28 cellular contexts compared by ENCODE assay signal in genomic region chr14:33796356-33796755, GRCh38.
DNase-seq lines count a peak whose midpoint lies in the region; ATAC-seq and TF ChIP-seq lines count a peak whose summit lies in the region.
"Had no signal": no experiment of that assay in that cellular context is flagged by ENCODE, and none has a peak within 500 bp of the region (broad histone marks: within the 10 kb centered on the region; RNA-seq: fewer than 3 reads in every experiment).

No MANE protein-coding gene starts in this region.

- no peaks in the 10 kb centered on the region for H3K27me3 ChIP-seq in mesendoderm (ENCODE audit: insufficient read depth, low read length, poor library complexity)
- H3K27me3 ChIP-seq: Peyer's patch, testis had no signal

- H3K4me3 Mint-ChIP-seq in activated naive CD8-positive, alpha-beta T cell treated with anti-CD3 and anti-CD28 coated beads for 36 hours, result no peak overlapping the region
- H3K4me3 Mint-ChIP-seq: activated CD4-positive, alpha-beta memory T cell treated with anti-CD3 and anti-CD28 coated beads, Interleukin-2, amount 10 ng/mL, durations not matched to agents 7 days and 5 days; activated naive CD4-positive, alpha-beta T cell treated with anti-CD3 and anti-CD28 coated beads, Interleukin-2, amount 50 U/mL, for 24 hours; activated T-helper 17 cell treated with anti-CD3 and anti-CD28 coated beads, Interleukin-2, amount 50 U/mL, for 72 hours; CD4-positive, alpha-beta memory T cell; T-cell had no signal

- no peak for ATAC-seq in HG02678 (IDR thresholded peaks at IDR 0.05; ENCODE audit: unreplicated experiment)
- ATAC-seq: activated CD4-positive, CD25-positive, alpha-beta regulatory T cell treated with anti-CD3 and anti-CD28 coated beads, Interleukin-2, amount 50 U/mL, for 24 hours; activated T-helper 17 cell treated with anti-CD3 and anti-CD28 coated beads, Interleukin-2, amount 50 U/mL, for 72 hours; T-cell had no signal

- peaks cover 8% of the 10 kb centered on the region for H3K4me1 Mint-ChIP-seq in activated naive CD8-positive, alpha-beta T cell treated with anti-CD3 and anti-CD28 coated beads for 36 hours

- no peak overlapping the region for H2BK15ac ChIP-seq in mesendoderm (replicated peaks; ENCODE audit: low read depth)

- no peak overlapping the region for H3K27ac Mint-ChIP-seq in activated naive CD8-positive, alpha-beta T cell treated with anti-CD3 and anti-CD28 coated beads for 36 hours
- H3K27ac Mint-ChIP-seq: activated CD4-positive, alpha-beta memory T cell treated with anti-CD3 and anti-CD28 coated beads, Interleukin-2, amount 10 ng/mL, durations not matched to agents 7 days and 5 days; activated naive CD4-positive, alpha-beta T cell treated with anti-CD3 and anti-CD28 coated beads, Interleukin-2, amount 50 U/mL, for 24 hours; activated T-helper 17 cell treated with anti-CD3 and anti-CD28 coated beads, Interleukin-2, amount 50 U/mL, for 72 hours; T-cell had no signal

- no peak overlapping the region for H3K18ac ChIP-seq in mesendoderm (ENCODE audit: low read length)

- no peak overlapping the region for H2BK5ac ChIP-seq in mesendoderm (ENCODE audit: low read length)

- no peak overlapping the region for H2AK5ac ChIP-seq in mesendoderm (ENCODE audit: low read length)

- H3K79me1 ChIP-seq in mesendoderm (ENCODE audit: low read length), result no peaks in the 10 kb centered on the region

- H3K23ac ChIP-seq in mesendoderm (ENCODE audit: low read length), result no peak overlapping the region

- no peak overlapping the region for H3K4me3 ChIP-seq in cardiac fibroblast (replicated peaks in 1 of 2; ENCODE audit: low read depth in 2 of 2, low read length in 2 of 2)
- H3K4me3 ChIP-seq in mesendoderm (ENCODE audit: low read length), result no peak overlapping the region
- H3K4me3 ChIP-seq: dorsolateral prefrontal cortex, Peyer's patch, sigmoid colon, testis had no signal

- DNase-seq in AG08395 (ENCODE audit: low spot score), result peak; percentile 40
- DNase-seq in NCI-H82 (lab: John Stamatoyannopoulos, UW), result peak; percentile 85
- DNase-seq in cardiac fibroblast (ENCODE audit: low read depth in 2 of 2), result peak; percentile 25 to 46
- DNase-seq in mesendoderm, result peak; percentile 57
- DNase-seq in HuH-7 (ENCODE audit: low spot score), result no peak
- no peak for DNase-seq in activated naive CD8-positive, alpha-beta T cell treated with anti-CD3 and anti-CD28 coated beads for 36 hours
- no peak for DNase-seq in NCI-H345 (lab: John Stamatoyannopoulos, UW)
- DNase-seq: activated CD4-positive, alpha-beta memory T cell treated with anti-CD3 and anti-CD28 coated beads, Interleukin-2, amount 10 ng/mL, durations not matched to agents 7 days and 5 days; AML-193; CD4-positive, alpha-beta memory T cell; DMS 273 treated with DMSO at 0.1 percent for 48 hours; dorsolateral prefrontal cortex; glutamatergic neuron; NCI-H1092 treated with DMSO at 0.1 percent for 48 hours; NCI-H187 treated with DMSO at 0.1 percent for 48 hours; NCI-H526 treated with DMSO at 0.1 percent for 48 hours; Peyer's patch; SIG-M5; sigmoid colon; stimulated activated CD4-positive, alpha-beta T cell treated with anti-CD3 and anti-CD28 coated beads, Interleukin-15, amount 100 ng/mL, for 24 hours; stimulated activated naive CD4-positive, alpha-beta T cell; T-cell; testis had no signal

- H3K56ac ChIP-seq in mesendoderm (ENCODE audit: low read length), result no peak overlapping the region

- H3K4ac ChIP-seq in mesendoderm (ENCODE audit: low read depth, low read length), result no peak overlapping the region

- no CpG with 5 or more reads among the region's 3 CpGs for WGBS in mesendoderm (ENCODE audit: extremely low coverage, insufficient coverage, low lambda C conversion rate)

- no peaks in the 10 kb centered on the region for H3K36me3 ChIP-seq in mesendoderm (ENCODE audit: control insufficient read depth, insufficient read depth, low read length)
- H3K36me3 ChIP-seq: Peyer's patch, sigmoid colon had no signal

- TF ChIP-seq CTCF in cardiac fibroblast (IDR thresholded peaks at IDR 0.05; ENCODE audit: low read depth, low read length), result no peak

- H3K36me3 Mint-ChIP-seq in activated naive CD8-positive, alpha-beta T cell treated with anti-CD3 and anti-CD28 coated beads for 36 hours, result no peaks in the 10 kb centered on the region
- H3K36me3 Mint-ChIP-seq: T-cell had no signal

- no peaks in the 10 kb centered on the region for H3K79me2 ChIP-seq in mesendoderm (ENCODE audit: control insufficient read depth, insufficient read depth, low read length)

- no peak overlapping the region for H4K8ac ChIP-seq in mesendoderm (ENCODE audit: low read depth, low read length)

- no peak overlapping the region for H4K5ac ChIP-seq in mesendoderm (ENCODE audit: low read length)

- H3K27ac ChIP-seq in mesendoderm (ENCODE audit: low read depth, low read length), result no peak overlapping the region
- H3K27ac ChIP-seq: 22Rv1, Peyer's patch, sigmoid colon, testis had no signal

- H3K4me1 ChIP-seq in mesendoderm (ENCODE audit: control insufficient read depth, low read depth, low read length), result no peaks in the 10 kb centered on the region

- no peak overlapping the region for H3K4me2 ChIP-seq in mesendoderm (ENCODE audit: low read length)

- no peak overlapping the region for H3K9ac ChIP-seq in mesendoderm (ENCODE audit: low read length)

- H3K9me3 Mint-ChIP-seq in activated naive CD8-positive, alpha-beta T cell treated with anti-CD3 and anti-CD28 coated beads for 36 hours, result no peaks in the 10 kb centered on the region
- H3K9me3 Mint-ChIP-seq: activated CD4-positive, alpha-beta memory T cell treated with anti-CD3 and anti-CD28 coated beads, Interleukin-2, amount 10 ng/mL, durations not matched to agents 7 days and 5 days; activated naive CD4-positive, alpha-beta T cell treated with anti-CD3 and anti-CD28 coated beads, Interleukin-2, amount 50 U/mL, for 24 hours; activated T-helper 17 cell treated with anti-CD3 and anti-CD28 coated beads, Interleukin-2, amount 50 U/mL, for 72 hours had no signal

- no peak overlapping the region for H2BK120ac ChIP-seq in mesendoderm (ENCODE audit: low read depth, low read length)

- peaks cover 67% of the 10 kb centered on the region for H3K27me3 Mint-ChIP-seq in activated naive CD8-positive, alpha-beta T cell treated with anti-CD3 and anti-CD28 coated beads for 36 hours

Comparison
In these comparisons a context has a peak if more than half of its experiments do, and no peak if none do; other contexts are left out.
1. DNase-seq: peak in AG08395 (single experiment), NCI-H82 (single experiment), cardiac fibroblast (2 of 2) and mesendoderm (single experiment); none in HuH-7 (single experiment), activated naive CD8-positive, alpha-beta T cell treated with anti-CD3 and anti-CD28 coated beads for 36 hours (single experiment) and NCI-H345 (single experiment).